9 cellular contexts compared by ENCODE assay signal in genomic region chr22:20979243-20979809, GRCh38. TPM values are rescaled to one million over a fixed set of nuclear protein-coding genes. Genes with fewer than 3 reads are reported as not detected.
DNase-seq lines count a peak whose midpoint lies in the region; TF ChIP-seq lines count a peak whose summit lies in the region.
"Had no signal": no experiment of that assay in that cellular context is flagged by ENCODE, and none has a peak within 500 bp of the region (broad histone marks: within the 10 kb centered on the region; RNA-seq: fewer than 3 reads in every experiment).

No MANE protein-coding gene starts in this region.

- no peak overlapping the region for H2AFZ ChIP-seq in ACC112 (ENCODE audit: low read length, unreplicated experiment)

- DNase-seq in RWPE1 (ENCODE audit: low spot score) (no peak), astrocyte of the cerebellum (ENCODE audit: low read depth) (no peak), iPS DF 19.7 (ENCODE audit: low read depth, low spot score) (peak; percentile 91), HT-29 (ENCODE audit: low spot score) (no peak), SW 1271 (lab: John Stamatoyannopoulos, UW) (no peak), NCI-H524 (lab: John Stamatoyannopoulos, UW) (no peak)

- H3K4me1 ChIP-seq in ACC112 (ENCODE audit: control insufficient read depth, insufficient read depth, low read length, unreplicated experiment) (peaks cover 9% of the 10 kb centered on the region), skeletal muscle satellite cell (ENCODE audit: control insufficient read depth, insufficient read depth, low read length) (peaks cover 26% of the 10 kb centered on the region)

- no peak for TF ChIP-seq CTCF in RWPE1 (conservative IDR thresholded peaks at IDR 0.05; ENCODE audit: low read depth)
- TF ChIP-seq CTCF in astrocyte of the cerebellum (IDR thresholded peaks at IDR 0.05; ENCODE audit: low read depth, low read length, missing control alignments) = no peak

- H3K9ac ChIP-seq in skeletal muscle satellite cell (ENCODE audit: low read depth, low read length) = peak overlapping the region; percentile 21

- H3K36me3 ChIP-seq in ACC112 (ENCODE audit: insufficient read depth, low read length) = no peaks in the 10 kb centered on the region
- H3K36me3 ChIP-seq in skeletal muscle satellite cell (ENCODE audit: insufficient read depth, low read length) = peaks cover 5% of the 10 kb centered on the region

- POLR2A ChIA-PET in RWPE1 (lab: Yijun Ruan, JAX; ENCODE audit: low non-redundant PET) = no interaction called here

- peaks cover 8% of the 10 kb centered on the region for H3K9me3 ChIP-seq in skeletal muscle satellite cell (replicated peaks; ENCODE audit: low read length)

- CTCF ChIA-PET in RWPE1 (lab: Yijun Ruan, JAX) = interaction anchor here (0.5 kb wide), 1 partner anchor 45 kb away, joined by 3 read pairs; no protein-coding TSS in a partner anchor

- peak overlapping the region; percentile 74 for H3K4me2 ChIP-seq in skeletal muscle satellite cell (ENCODE audit: low read length)

- H3K27me3 ChIP-seq in ACC112 (ENCODE audit: insufficient read depth, low read length) (no peaks in the 10 kb centered on the region), skeletal muscle satellite cell (ENCODE audit: control insufficient read depth, insufficient read depth, low read length) (peaks cover 4% of the 10 kb centered on the region)

- H3K4me3 ChIP-seq in ACC112 (ENCODE audit: low read depth, low read length) (peak overlapping the region; percentile 67), astrocyte of the cerebellum (ENCODE audit: low read depth, low read length) (peak overlapping the region; percentile 16), skeletal muscle satellite cell (ENCODE audit: low read length) (no peak overlapping the region)

- H3K79me2 ChIP-seq in ACC112 (ENCODE audit: control insufficient read depth, insufficient read depth, low read length, unreplicated experiment) = peaks cover 14% of the 10 kb centered on the region

- in situ Hi-C loops in astrocyte of the cerebellum (cut with HindIII; ENCODE audit: low sequenced_read_pairs) = no loop called here

- H3K27ac ChIP-seq in ACC112 (ENCODE audit: low read depth, low read length) (no peak overlapping the region), RWPE1 (peak overlapping the region; percentile 85; the same call in 1 of the 2 replicates)

RNA-seq across cellular contexts. Expression of gene LZTR1, which starts 2.8 kb away (rescaled TPM):
- total RNA-seq in skeletal muscle satellite cell (2012; rRNA removed) = 37.3 and 45.4 TPM in 2 replicates
- 27.5 and 35.1 TPM in 2 replicates for total RNA-seq in HT-29 (2014; rRNA removed; shearing (Covaris generic))

RNA-seq across cellular contexts. Expression of gene AIFM3, which starts 12.3 kb away (rescaled TPM):
- total RNA-seq in skeletal muscle satellite cell (2012; rRNA removed) = 0.22 and 0.76 TPM in 2 replicates
- total RNA-seq in HT-29 (2014; rRNA removed; shearing (Covaris generic)) = 30.9 and 41.7 TPM in 2 replicates

RNA-seq across cellular contexts. Expression of gene THAP7, which starts 22.6 kb away (rescaled TPM):
- total RNA-seq in skeletal muscle satellite cell (2012; rRNA removed) = 14.2 and 19.9 TPM in 2 replicates
- 60.1 and 75.4 TPM in 2 replicates for total RNA-seq in HT-29 (2014; rRNA removed; shearing (Covaris generic))

RNA-seq across cellular contexts. Expression of gene P2RX6, which starts 35.6 kb away (rescaled TPM):
- 0.25 and 1.3 TPM in 2 replicates for total RNA-seq in skeletal muscle satellite cell (2012; rRNA removed)
- 1.0 and 1.5 TPM in 2 replicates for total RNA-seq in HT-29 (2014; rRNA removed; shearing (Covaris generic))

RNA-seq across cellular contexts. Expression of gene SLC7A4, which starts 53.0 kb away (rescaled TPM):
- 0.44 TPM in 1 of 2 replicates, not detected in the other for total RNA-seq in skeletal muscle satellite cell (2012; rRNA removed)
- total RNA-seq in HT-29 (2014; rRNA removed; shearing (Covaris generic)) = not detected in 2 replicates
- total RNA-seq: Daoy had no signal
